In the genomic region with DNA sequence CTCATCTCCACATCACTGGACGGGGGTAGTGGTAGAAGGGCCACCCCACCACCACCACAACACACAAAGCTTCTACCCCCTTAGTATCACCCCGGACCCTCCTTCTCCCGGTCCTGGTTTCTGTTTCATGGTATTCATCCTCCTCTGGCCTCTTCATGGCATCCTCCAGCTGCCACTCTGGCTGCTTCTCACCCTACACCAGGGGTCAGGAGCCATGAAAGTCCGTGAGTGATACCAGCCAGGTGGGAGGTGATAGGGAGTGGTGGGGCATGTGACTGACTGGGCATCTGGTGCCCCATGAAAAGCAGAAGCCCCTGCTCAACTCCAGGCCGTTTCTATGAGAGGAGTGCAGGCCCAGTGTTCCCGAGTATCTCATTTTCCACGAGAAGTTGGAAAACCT, we compare ENCODE assay signal across 15 cellular contexts.
A peak's percentile ranks its signal among the peaks of the same experiment; 100 is the strongest.
DNase-seq lines count a peak whose midpoint lies in the region; ATAC-seq and TF ChIP-seq lines count a peak whose summit lies in the region.
"Had no signal": no experiment of that assay in that cellular context is flagged by ENCODE, and none has a peak within 500 bp of the region (broad histone marks: within the 10 kb centered on the region; RNA-seq: fewer than 3 reads in every experiment).

No MANE protein-coding gene starts in this region.

- POLR2A ChIA-PET in naive thymus-derived CD4-positive, alpha-beta T cell (lab: Charles Lee): no interaction called here

- no peak for TF ChIP-seq CTCF in tibial artery (IDR thresholded peaks at IDR 0.05)

- no peaks in the 10 kb centered on the region for H3K9me3 ChIP-seq in naive thymus-derived CD4-positive, alpha-beta T cell (ENCODE audit: control insufficient read depth in 2 of 3, low read length in 3 of 3)
- H3K9me3 ChIP-seq in tibial artery: no peaks in the 10 kb centered on the region
- H3K9me3 ChIP-seq: ovary had no signal

- H3K4me3 Mint-ChIP-seq in activated naive CD4-positive, alpha-beta T cell treated with anti-CD3 and anti-CD28 coated beads for 36 hours: no peak overlapping the region
- no peak overlapping the region for H3K4me3 Mint-ChIP-seq in central memory CD8-positive, alpha-beta T cell
- H3K4me3 Mint-ChIP-seq in naive thymus-derived CD4-positive, alpha-beta T cell: no peak overlapping the region

- H3K27ac ChIP-seq in naive thymus-derived CD4-positive, alpha-beta T cell (ENCODE audit: low read depth, low read length): no peak overlapping the region
- peak overlapping the region; percentile 77 to 82 for H3K27ac ChIP-seq in tibial artery
- H3K27ac ChIP-seq: ovary had no signal

- no peaks in the 10 kb centered on the region for H3K27me3 ChIP-seq in naive thymus-derived CD4-positive, alpha-beta T cell (ENCODE audit: control insufficient read depth in 2 of 2, insufficient read depth in 2 of 2, low read length in 2 of 2)
- H3K27me3 ChIP-seq in tibial artery: no peaks in the 10 kb centered on the region
- H3K27me3 ChIP-seq: ovary had no signal

- peaks cover 29 to 91% (median 44%) of the 10 kb centered on the region in 3 experiments for H3K36me3 ChIP-seq in naive thymus-derived CD4-positive, alpha-beta T cell (ENCODE audit: control insufficient read depth in 2 of 3, insufficient read depth in 3 of 3, low read length in 3 of 3)
- H3K36me3 ChIP-seq in tibial artery: no peaks in the 10 kb centered on the region
- H3K36me3 ChIP-seq: ovary had no signal

- no peaks in the 10 kb centered on the region for H3K9me3 Mint-ChIP-seq in activated naive CD4-positive, alpha-beta T cell treated with anti-CD3 and anti-CD28 coated beads for 36 hours
- H3K9me3 Mint-ChIP-seq in central memory CD8-positive, alpha-beta T cell: no peaks in the 10 kb centered on the region
- peaks cover 0 to 4% (median 0%) of the 10 kb centered on the region in 11 donors for H3K9me3 Mint-ChIP-seq in naive thymus-derived CD4-positive, alpha-beta T cell

- no peaks in the 10 kb centered on the region for H3K27me3 Mint-ChIP-seq in activated naive CD4-positive, alpha-beta T cell treated with anti-CD3 and anti-CD28 coated beads for 36 hours (ENCODE audit: low read depth)
- H3K27me3 Mint-ChIP-seq in central memory CD8-positive, alpha-beta T cell: no peaks in the 10 kb centered on the region
- H3K27me3 Mint-ChIP-seq in naive thymus-derived CD4-positive, alpha-beta T cell: no peaks in the 10 kb centered on the region

- no peaks in the 10 kb centered on the region for H3K4me1 ChIP-seq in naive thymus-derived CD4-positive, alpha-beta T cell (ENCODE audit: control insufficient read depth in 2 of 2, insufficient read depth in 2 of 2, low read length in 2 of 2)
- H3K4me1 ChIP-seq in tibial artery: peaks cover 5 to 63% (median 56%) of the 10 kb centered on the region in 4 donors

- no peak overlapping the region for H3K4me3 ChIP-seq in naive thymus-derived CD4-positive, alpha-beta T cell (ENCODE audit: low read length)
- H3K4me3 ChIP-seq in tibial artery: no peak overlapping the region
- H3K4me3 ChIP-seq: ovary had no signal

- no peak for ATAC-seq in central memory CD8-positive, alpha-beta T cell (replicated peaks; ENCODE audit: extremely low read depth, poor library complexity, severe bottlenecking)
- ATAC-seq in naive thymus-derived CD4-positive, alpha-beta T cell: no peak
- ATAC-seq in HG02623 (IDR thresholded peaks at IDR 0.05; ENCODE audit: unreplicated experiment): no peak

- H3K36me3 Mint-ChIP-seq in activated naive CD4-positive, alpha-beta T cell treated with anti-CD3 and anti-CD28 coated beads for 36 hours (ENCODE audit: low read depth): peaks cover 57% of the 10 kb centered on the region
- H3K36me3 Mint-ChIP-seq in central memory CD8-positive, alpha-beta T cell (ENCODE audit: insufficient read depth): peaks cover 96% of the 10 kb centered on the region
- peaks cover 11 to 70% (median 50%) of the 10 kb centered on the region in 5 donors for H3K36me3 Mint-ChIP-seq in naive thymus-derived CD4-positive, alpha-beta T cell

- DNase-seq in activated naive CD4-positive, alpha-beta T cell treated with anti-CD3 and anti-CD28 coated beads for 36 hours: no peak
- DNase-seq in activated naive CD4-positive, alpha-beta T cell (lab: John Stamatoyannopoulos, UW): no peak
- DNase-seq in central memory CD8-positive, alpha-beta T cell (ENCODE audit: low spot score in 2 of 2): no peak
- no peak for DNase-seq in naive thymus-derived CD4-positive, alpha-beta T cell
- no peak for DNase-seq in tibial artery
- DNase-seq in GM19240 (ENCODE audit: insufficient read length, low spot score): no peak
- DNase-seq in NCI-H2081 (lab: John Stamatoyannopoulos, UW): no peak
- DNase-seq: ACHN; DMS153; NCI-H1436 treated with DMSO at 0.1 percent for 48 hours; NCI-H69; ovary; SHP77; stimulated activated CD4-positive, alpha-beta T cell treated with anti-CD3 and anti-CD28 coated beads, Interleukin-4, amount 100 ng/mL, for 1 hour had no signal

- intact Hi-C loops in activated naive CD4-positive, alpha-beta T cell treated with anti-CD3 and anti-CD28 coated beads for 36 hours (cut with micrococcal nuclease): no loop called here
- intact Hi-C loops in naive thymus-derived CD4-positive, alpha-beta T cell (cut with micrococcal nuclease): no loop called here
- intact Hi-C loops in tibial artery (cut with DNase I; ENCODE audit: low total_unique reads): loop anchor here (10.0 kb wide), 1 partner anchor 69 kb away; no protein-coding TSS in a partner anchor

- H3K4me1 Mint-ChIP-seq in activated naive CD4-positive, alpha-beta T cell treated with anti-CD3 and anti-CD28 coated beads for 36 hours (ENCODE audit: low read depth): peaks cover 53% of the 10 kb centered on the region
- peaks cover 23% of the 10 kb centered on the region for H3K4me1 Mint-ChIP-seq in central memory CD8-positive, alpha-beta T cell
- H3K4me1 Mint-ChIP-seq in naive thymus-derived CD4-positive, alpha-beta T cell: peaks cover 6 to 53% (median 13%) of the 10 kb centered on the region in 7 donors

- CTCF ChIA-PET in activated naive CD4-positive, alpha-beta T cell treated with anti-CD3 and anti-CD28 coated beads for 36 hours (lab: Charles Lee): no interaction called here
- CTCF ChIA-PET in naive thymus-derived CD4-positive, alpha-beta T cell (lab: Charles Lee): no interaction called here

- H3K27ac Mint-ChIP-seq in activated naive CD4-positive, alpha-beta T cell treated with anti-CD3 and anti-CD28 coated beads for 36 hours: peak overlapping the region; percentile 35
- H3K27ac Mint-ChIP-seq in central memory CD8-positive, alpha-beta T cell (ENCODE audit: low read depth): peak overlapping the region; percentile 85
- H3K27ac Mint-ChIP-seq in naive thymus-derived CD4-positive, alpha-beta T cell: peak overlapping the region in 8 of 9 donors; percentile 40 to 88 (median 75)

Comparison
In these comparisons a context has a peak if more than half of its experiments do, and no peak if none do; other contexts are left out.
1. H3K27ac Mint-ChIP-seq: peak in every context shown above with its lines; median percentile 85 in central memory CD8-positive, alpha-beta T cell; 75 in naive thymus-derived CD4-positive, alpha-beta T cell; 35 in activated naive CD4-positive, alpha-beta T cell treated with anti-CD3 and anti-CD28 coated beads for 36 hours.